ENCODE assay signal across 25 cellular contexts in the genomic region with DNA sequence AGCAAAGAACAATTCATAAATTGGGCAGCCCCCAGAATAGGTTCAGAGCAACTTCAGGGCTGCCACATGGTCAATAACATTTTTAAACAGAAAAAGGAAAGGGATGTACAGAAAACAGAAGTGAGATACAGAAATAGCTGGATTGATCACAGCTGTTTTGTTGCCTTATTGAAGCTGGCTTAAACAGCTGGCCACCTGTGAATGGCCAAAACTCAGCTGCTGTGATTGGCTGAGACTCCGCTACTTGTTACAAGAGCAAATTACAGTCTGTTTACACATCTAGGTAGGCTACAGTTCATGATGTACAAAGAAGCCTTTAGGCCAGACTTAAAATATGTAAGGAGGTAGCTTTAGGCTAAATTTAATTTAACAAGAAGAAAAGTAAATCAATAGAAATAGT. TPM values are rescaled to one million over a fixed set of nuclear protein-coding genes. Genes with fewer than 3 reads are reported as not detected.
DNase-seq lines count a peak whose midpoint lies in the region; ATAC-seq, FAIRE-seq and TF ChIP-seq lines count a peak whose summit lies in the region.
"Had no signal": no experiment of that assay in that cellular context is flagged by ENCODE, and none has a peak within 500 bp of the region (broad histone marks: within the 10 kb centered on the region; RNA-seq: fewer than 3 reads in every experiment).

No MANE protein-coding gene starts in this region.

- peak; percentile 29 for DNase-seq in CD1c-positive myeloid dendritic cell (ENCODE audit: extremely low spot score)
- no peak for DNase-seq in GM12891 (ENCODE audit: insufficient read length, low spot score)
- DNase-seq in NAMALWA (ENCODE audit: low spot score) = peak; percentile 81
- DNase-seq in memory B cell (ENCODE audit: low spot score in 2 of 2) = no peak
- DNase-seq in H7 = no peak
- DNase-seq in natural killer cell = no peak
- DNase-seq in NCI-H1092 (lab: John Stamatoyannopoulos, UW) = no peak
- DNase-seq: CD4-positive, CD25-positive, alpha-beta regulatory T cell; DMS153; DND-41; GOT3; HCEC 1CT; NCI-H1436; NCI-H187 treated with DMSO at 0.1 percent for 48 hours; NCI-H345; NCI-H510A treated with DMSO at 0.1 percent for 48 hours; NCI-H774; NK-92 treated with Interleukin-12 subunit alpha and Interleukin-12 subunit beta, amount 100 ng/mL, for 24 hours; OCI-M1; Peyer's patch; T-helper 17 cell had no signal

- H3K36me3 ChIP-seq in H7 (replicated peaks; ENCODE audit: control insufficient read depth, insufficient read depth, low read length) = no peaks in the 10 kb centered on the region
- H3K36me3 ChIP-seq: Peyer's patch, SJCRH30 had no signal

- intact Hi-C loops in natural killer cell (cut with micrococcal nuclease) = loop anchor here (10.0 kb wide), 1 partner anchor 48 kb away; the partner anchor contains the start of gene IL10RB

- H3K27me3 ChIP-seq in H7 (ENCODE audit: control insufficient read depth, insufficient read depth, low read length) = no peaks in the 10 kb centered on the region; the same call in 1 of the 2 replicates
- H3K27me3 ChIP-seq: Peyer's patch, SJCRH30 had no signal

- H3K4me3 ChIP-seq in H7 (ENCODE audit: insufficient read depth, low read depth, low read length) = no peak overlapping the region
- H3K4me3 ChIP-seq: Peyer's patch, SJCRH30 had no signal

- peak; percentile 27 for ATAC-seq in memory B cell (ENCODE audit: low read depth)
- no peak for ATAC-seq in natural killer cell
- ATAC-seq: SK-N-SH treated with all-trans-retinoic acid at 6 μM for 48 hours, T-helper 17 cell had no signal

- H3K27me3 Mint-ChIP-seq in memory B cell (no peaks in the 10 kb centered on the region), natural killer cell (ENCODE audit: low read depth in 2 of 2) (peaks cover 0 to 15% of the 10 kb centered on the region in 2 donors)
- H3K27me3 Mint-ChIP-seq: B cell, IgD-negative memory B cell, T-helper 17 cell had no signal

- H3K36me3 Mint-ChIP-seq in memory B cell = no peaks in the 10 kb centered on the region
- H3K36me3 Mint-ChIP-seq in natural killer cell = no peaks in the 10 kb centered on the region
- H3K36me3 Mint-ChIP-seq: IgD-negative memory B cell had no signal

- TF ChIP-seq POLR2A in GM12891 (IDR thresholded peaks at IDR 0.05; ENCODE audit: low read depth, low read length) = no peak

- FAIRE-seq in GM12891 (lab: Jason Lieb, UNC) = no peak

- no peaks in the 10 kb centered on the region for H3K9me3 Mint-ChIP-seq in memory B cell
- no peaks in the 10 kb centered on the region for H3K9me3 Mint-ChIP-seq in natural killer cell
- H3K9me3 Mint-ChIP-seq: IgD-negative memory B cell had no signal

- no peak for TF ChIP-seq CTCF in natural killer cell (IDR thresholded peaks at IDR 0.05)

- H3K27ac Mint-ChIP-seq in memory B cell (no peak overlapping the region), natural killer cell (no peak overlapping the region)
- H3K27ac Mint-ChIP-seq: B cell; CD4-positive, CD25-positive, alpha-beta regulatory T cell; T-helper 17 cell had no signal

- no peak overlapping the region for H3K4me3 Mint-ChIP-seq in memory B cell
- H3K4me3 Mint-ChIP-seq in natural killer cell = no peak overlapping the region
- H3K4me3 Mint-ChIP-seq: B cell; CD4-positive, CD25-positive, alpha-beta regulatory T cell; T-helper 17 cell had no signal

- H3K4me1 Mint-ChIP-seq in memory B cell = peaks cover 9% of the 10 kb centered on the region
- peaks cover 6% of the 10 kb centered on the region in 2 donors for H3K4me1 Mint-ChIP-seq in natural killer cell

TF ChIP-seq in GM12891, 5 proteins besides CTCF, POLR2A, EP300 and RAD21:
- TF ChIP-seq SPI1 (IDR thresholded peaks at IDR 0.05; ENCODE audit: low read depth, low read length) (peak; percentile 51; the same call in 1 of the 2 replicates), PAX5 (IDR thresholded peaks at IDR 0.05; ENCODE audit: insufficient read depth, low read length, severe bottlenecking) (no peak), POU2F2 (IDR thresholded peaks at IDR 0.05; ENCODE audit: low read depth, low read length) (no peak), TAF1 (IDR thresholded peaks at IDR 0.05; ENCODE audit: low read depth, low read length) (no peak), POLR2AphosphoS5 (IDR thresholded peaks at IDR 0.05; ENCODE audit: low read depth, low read length) (no peak)

RNA-seq across cellular contexts. Expression of gene IFNAR1, which starts 11.6 kb away (rescaled TPM):
- 24.2 TPM for polyA plus RNA-seq in GM12891 (2012; ENCODE audit: low read depth, missing spikeins)
- 1.2 and 1.6 TPM in 2 replicates for total RNA-seq in H7 (2014; rRNA removed; shearing (Covaris generic))
- total RNA-seq in natural killer cell = 10 to 100 TPM; 15.0 to 21.3 (median 19.3) TPM

RNA-seq across cellular contexts. Expression of gene IL10RB, which starts 47.0 kb away (rescaled TPM):
- 24.5 TPM for polyA plus RNA-seq in GM12891 (2012; ENCODE audit: low read depth, missing spikeins)
- 5.0 and 6.7 TPM in 2 replicates for total RNA-seq in H7 (2014; rRNA removed; shearing (Covaris generic))
- 10 to 100 TPM; 18.4 to 27.8 (median 27.3) TPM for total RNA-seq in natural killer cell

Comparison
In these comparisons a context has a peak if more than half of its experiments do, and no peak if none do; other contexts are left out.
1. DNase-seq: peak in CD1c-positive myeloid dendritic cell (single experiment) and NAMALWA (single experiment); none in GM12891 (single experiment), memory B cell (0 of 2), H7 (single experiment), natural killer cell (single experiment) and NCI-H1092 (single experiment).